ENCODE assay signal across 14 cellular contexts in genomic region chr13:66503890-66504289, GRCh38.
DNase-seq lines count a peak whose midpoint lies in the region; TF ChIP-seq lines count a peak whose summit lies in the region.
"Had no signal": no experiment of that assay in that cellular context is flagged by ENCODE, and none has a peak within 500 bp of the region (broad histone marks: within the 10 kb centered on the region; RNA-seq: fewer than 3 reads in every experiment).

No MANE protein-coding gene starts in this region.

- H3K9ac ChIP-seq in mammary epithelial cell (ENCODE audit: insufficient read depth, low read length) (no peak overlapping the region), endodermal cell (ENCODE audit: extremely low read depth, low read length, poor library complexity, severe bottlenecking) (no peak overlapping the region), mesendoderm (ENCODE audit: low read length) (no peak overlapping the region)

- 58% methylated on average over 6 of the region's 6 CpGs for WGBS in mammary epithelial cell (ENCODE audit: low coverage, missing lambda C conversion rate)
- 66 to 67% methylated on average over 6 of the region's 6 CpGs for WGBS in endodermal cell (ENCODE audit: insufficient coverage in 1 of 2, insufficient read length in 1 of 2), 2 experiments
- WGBS in mesendoderm (ENCODE audit: extremely low coverage, insufficient coverage, low lambda C conversion rate) = no CpG with 5 or more reads among the region's 6 CpGs

- H3K4me1 Mint-ChIP-seq in MCF 10A (ENCODE audit: insufficient read depth, unreplicated experiment) (peaks cover 13% of the 10 kb centered on the region), endodermal cell (peaks cover 21% of the 10 kb centered on the region), HFFc6 (ENCODE audit: low read depth) (peaks cover 6% of the 10 kb centered on the region; the same call in 1 of the 2 replicates)
- H3K4me1 Mint-ChIP-seq: CD14-positive monocyte had no signal

- POLR2A ChIA-PET in MCF 10A (lab: Yijun Ruan, JAX) = interaction anchor here (0.7 kb wide), 1 partner anchor 923 kb away, joined by 4 read pairs; no protein-coding TSS in a partner anchor

- H3K79me2 ChIP-seq in mammary epithelial cell (ENCODE audit: insufficient read depth, low read length) (no peaks in the 10 kb centered on the region), mesendoderm (ENCODE audit: control insufficient read depth, insufficient read depth, low read length) (no peaks in the 10 kb centered on the region)

- H3K23ac ChIP-seq in mesendoderm (ENCODE audit: low read length) = no peak overlapping the region

- no peak overlapping the region for H2AFZ ChIP-seq in mammary epithelial cell (ENCODE audit: low read depth, low read length)

- BruUV-seq in MCF 10A (replicated peaks; lab: Mats Ljungman, UMichigan) (no TSS peak), mammary epithelial cell (replicated peaks; lab: Mats Ljungman, UMichigan) (no TSS peak)

- no peaks in the 10 kb centered on the region for H3K4me1 ChIP-seq in mammary epithelial cell (ENCODE audit: insufficient read depth, low read length)
- no peaks in the 10 kb centered on the region for H3K4me1 ChIP-seq in endodermal cell (ENCODE audit: control insufficient read depth, insufficient read depth, low read length)
- peaks cover 7% of the 10 kb centered on the region for H3K4me1 ChIP-seq in mesendoderm (ENCODE audit: control insufficient read depth, low read depth, low read length)

- H3K27ac Mint-ChIP-seq in MCF 10A (ENCODE audit: low read depth, unreplicated experiment) (peak overlapping the region; percentile 19), endodermal cell (no peak overlapping the region), HFFc6 (no peak overlapping the region)
- H3K27ac Mint-ChIP-seq: CD14-positive monocyte had no signal

- H4K5ac ChIP-seq in mesendoderm (ENCODE audit: low read length) = no peak overlapping the region

- dilution Hi-C loops in mammary epithelial cell (cut with HindIII; ENCODE audit: low sequenced_read_pairs) = no loop called here

- no peak overlapping the region for H4K8ac ChIP-seq in mesendoderm (ENCODE audit: low read depth, low read length)

- H3K4me3 Mint-ChIP-seq in MCF 10A (ENCODE audit: unreplicated experiment) (no peak overlapping the region), endodermal cell (no peak overlapping the region), HFFc6 (no peak overlapping the region)
- H3K4me3 Mint-ChIP-seq: CD14-positive monocyte had no signal

- TF ChIP-seq CTCF in MCF 10A (IDR thresholded peaks at IDR 0.05; ENCODE audit: unreplicated experiment) (no peak), mammary epithelial cell (conservative IDR thresholded peaks at IDR 0.05 in 1 of 2, IDR thresholded peaks at IDR 0.05 in 1 of 2; ENCODE audit: extremely low read depth in 1 of 2, insufficient read depth in 1 of 2, low read depth in 1 of 2, low read length in 2 of 2) (no peak), endodermal cell (conservative IDR thresholded peaks at IDR 0.05) (no peak), HFFc6 (IDR thresholded peaks at IDR 0.05) (no peak)

- DNase-seq in MCF 10A (ENCODE audit: unreplicated experiment) = peak; percentile 32
- no peak for DNase-seq in mammary epithelial cell
- DNase-seq in endodermal cell = peak; percentile 59
- peak; percentile 69 for DNase-seq in mesendoderm
- no peak for DNase-seq in NCI-H1105 treated with DMSO at 0.1 percent for 48 hours (lab: John Stamatoyannopoulos, UW)
- no peak for DNase-seq in HFFc6
- DNase-seq in activated naive CD4-positive, alpha-beta T cell (lab: John Stamatoyannopoulos, UW) = no peak
- no peak for DNase-seq in dedifferentiated amniotic fluid mesenchymal stem cell (ENCODE audit: extremely low spot score)
- DNase-seq: COR-L47, DMS153, HCEC 1CT, NCI-H2107, RPMI8226 had no signal

- H2BK15ac ChIP-seq in mesendoderm (replicated peaks; ENCODE audit: low read depth) = no peak overlapping the region

- no peak overlapping the region for H3K56ac ChIP-seq in mesendoderm (ENCODE audit: low read length)

- H3K4me2 ChIP-seq in mammary epithelial cell (ENCODE audit: insufficient read depth, low read depth, low read length) (no peak overlapping the region), mesendoderm (ENCODE audit: low read length) (no peak overlapping the region)

- H3K27me3 ChIP-seq in mammary epithelial cell (ENCODE audit: insufficient read depth, low read length) = no peaks in the 10 kb centered on the region
- H3K27me3 ChIP-seq in endodermal cell (ENCODE audit: control insufficient read depth, insufficient read depth, low read length, poor library complexity, severe bottlenecking) = no peaks in the 10 kb centered on the region
- H3K27me3 ChIP-seq in mesendoderm (ENCODE audit: insufficient read depth, low read length, poor library complexity) = no peaks in the 10 kb centered on the region

- H3K4me3 ChIP-seq in mammary epithelial cell (replicated peaks in 1 of 3; ENCODE audit: insufficient read depth in 1 of 3, low read depth in 2 of 3, low read length in 3 of 3) (no peak overlapping the region), endodermal cell (ENCODE audit: low read length) (no peak overlapping the region), mesendoderm (ENCODE audit: low read length) (no peak overlapping the region)

- H3K9me3 ChIP-seq in mammary epithelial cell (replicated peaks; ENCODE audit: insufficient read depth, low read length) = no peaks in the 10 kb centered on the region
- peaks cover 6% of the 10 kb centered on the region for H3K9me3 ChIP-seq in endodermal cell (ENCODE audit: control insufficient read depth, low read length)

- CTCF ChIA-PET in MCF 10A (lab: Yijun Ruan, JAX) = no interaction called here
- CTCF ChIA-PET in mammary epithelial cell (lab: Charles Lee; ENCODE audit: low non-redundant PET) = no interaction called here

- H3K9me3 Mint-ChIP-seq in MCF 10A (ENCODE audit: unreplicated experiment) (no peaks in the 10 kb centered on the region), endodermal cell (peaks cover 11% of the 10 kb centered on the region), HFFc6 (no peaks in the 10 kb centered on the region)

- H3K27ac ChIP-seq in mammary epithelial cell (ENCODE audit: insufficient read depth, low read depth, low read length) (no peak overlapping the region), endodermal cell (ENCODE audit: low read depth, low read length) (no peak overlapping the region), mesendoderm (ENCODE audit: low read depth, low read length) (no peak overlapping the region)

- in situ Hi-C loops in mammary epithelial cell (cut with MboI; ENCODE audit: low sequenced_read_pairs in 2 of 2) = no loop called here

- H2AK5ac ChIP-seq in mesendoderm (ENCODE audit: low read length) = no peak overlapping the region

- no peaks in the 10 kb centered on the region for H3K36me3 ChIP-seq in mammary epithelial cell (ENCODE audit: insufficient read depth, low read length)
- H3K36me3 ChIP-seq in endodermal cell (ENCODE audit: control insufficient read depth, insufficient read depth, low read length) = no peaks in the 10 kb centered on the region
- no peaks in the 10 kb centered on the region for H3K36me3 ChIP-seq in mesendoderm (ENCODE audit: control insufficient read depth, insufficient read depth, low read length)

- no peak overlapping the region for H3K4ac ChIP-seq in mesendoderm (ENCODE audit: low read depth, low read length)

- no peaks in the 10 kb centered on the region for H4K20me1 ChIP-seq in mammary epithelial cell (ENCODE audit: insufficient read depth, low read length)

- no peaks in the 10 kb centered on the region for H3K27me3 Mint-ChIP-seq in MCF 10A (ENCODE audit: insufficient read depth, unreplicated experiment)
- H3K27me3 Mint-ChIP-seq in endodermal cell (ENCODE audit: insufficient read depth) = no peaks in the 10 kb centered on the region
- no peaks in the 10 kb centered on the region for H3K27me3 Mint-ChIP-seq in HFFc6 (ENCODE audit: insufficient read depth)

- intact Hi-C loops in MCF 10A (cut with micrococcal nuclease) (no loop called here), mammary epithelial cell (cut with micrococcal nuclease) (no loop called here)

- no peak overlapping the region for H3K18ac ChIP-seq in mesendoderm (ENCODE audit: low read length)

- no peak overlapping the region for H2BK5ac ChIP-seq in mesendoderm (ENCODE audit: low read length)

- no peaks in the 10 kb centered on the region for H3K79me1 ChIP-seq in mesendoderm (ENCODE audit: low read length)

- H3K36me3 Mint-ChIP-seq in MCF 10A (ENCODE audit: insufficient read depth, unreplicated experiment) (no peaks in the 10 kb centered on the region), endodermal cell (ENCODE audit: low read depth) (peaks cover 4% of the 10 kb centered on the region), HFFc6 (ENCODE audit: low read depth) (no peaks in the 10 kb centered on the region)
- H3K36me3 Mint-ChIP-seq: CD14-positive monocyte had no signal

- H2BK120ac ChIP-seq in mesendoderm (ENCODE audit: low read depth, low read length) = no peak overlapping the region

Comparison
In these comparisons a context has a peak if more than half of its experiments do, and no peak if none do; other contexts are left out.
1. DNase-seq: peak in MCF 10A (single experiment), endodermal cell (single experiment) and mesendoderm (single experiment); none in mammary epithelial cell (single experiment), NCI-H1105 treated with DMSO at 0.1 percent for 48 hours (single experiment), HFFc6 (single experiment), activated naive CD4-positive, alpha-beta T cell (0 of 4) and dedifferentiated amniotic fluid mesenchymal stem cell (single experiment).